In the genomic region with DNA sequence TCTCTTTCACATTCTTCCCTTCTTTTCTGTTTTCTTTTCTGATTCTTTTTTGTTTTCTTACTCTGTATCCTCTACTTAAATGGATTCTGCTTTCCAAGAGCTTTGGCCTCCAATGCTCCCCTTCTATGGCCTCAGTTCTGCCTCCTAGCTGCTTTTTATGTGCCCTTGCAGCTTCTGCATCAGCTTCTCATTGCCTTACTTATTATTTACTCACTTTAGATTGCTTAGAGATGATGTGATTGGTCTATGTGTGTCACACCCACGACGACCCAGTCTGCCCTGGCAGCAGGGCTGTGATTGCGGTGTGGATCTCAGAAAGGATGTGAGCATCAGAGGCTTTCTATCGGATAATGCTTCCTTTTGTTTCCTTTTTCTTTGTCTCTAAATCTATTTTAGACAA, we compare ENCODE assay signal across 1 cellular context.
TF ChIP-seq lines count a peak whose summit lies in the region.

No MANE protein-coding gene starts in this region.

TF ChIP-seq in K562, 482 proteins besides CTCF, POLR2A, EP300 and RAD21:
- TF ChIP-seq CREBBP (IDR thresholded peaks at IDR 0.05; ENCODE audit: low read depth, low read length) (no peak), CREB5 (CRISPR knock-in tag; IDR thresholded peaks at IDR 0.05) (no peak), ZNF184 (CRISPR knock-in tag; IDR thresholded peaks at IDR 0.05) (no peak), ZNF280A (IDR thresholded peaks at IDR 0.05; ENCODE audit: low read depth, partially characterized antibody) (no peak), ZFPM2 (CRISPR knock-in tag; IDR thresholded peaks at IDR 0.05) (no peak), CBX2 (IDR thresholded peaks at IDR 0.05; ENCODE audit: insufficient read depth, low read length, poor library complexity, severe bottlenecking) (no peak), PURB (CRISPR knock-in tag; IDR thresholded peaks at IDR 0.05; ENCODE audit: low read depth) (no peak), SMARCE1 (IDR thresholded peaks at IDR 0.05) (no peak), TCF3 (CRISPR knock-in tag; IDR thresholded peaks at IDR 0.05) (no peak), POU5F1 (IDR thresholded peaks at IDR 0.05; ENCODE audit: borderline replicate concordance, low read depth, low read length, partially characterized antibody) (no peak), HCFC1 (IDR thresholded peaks at IDR 0.05; ENCODE audit: low read depth, low read length) (no peak)
- TF ChIP-seq, protein P1, sequence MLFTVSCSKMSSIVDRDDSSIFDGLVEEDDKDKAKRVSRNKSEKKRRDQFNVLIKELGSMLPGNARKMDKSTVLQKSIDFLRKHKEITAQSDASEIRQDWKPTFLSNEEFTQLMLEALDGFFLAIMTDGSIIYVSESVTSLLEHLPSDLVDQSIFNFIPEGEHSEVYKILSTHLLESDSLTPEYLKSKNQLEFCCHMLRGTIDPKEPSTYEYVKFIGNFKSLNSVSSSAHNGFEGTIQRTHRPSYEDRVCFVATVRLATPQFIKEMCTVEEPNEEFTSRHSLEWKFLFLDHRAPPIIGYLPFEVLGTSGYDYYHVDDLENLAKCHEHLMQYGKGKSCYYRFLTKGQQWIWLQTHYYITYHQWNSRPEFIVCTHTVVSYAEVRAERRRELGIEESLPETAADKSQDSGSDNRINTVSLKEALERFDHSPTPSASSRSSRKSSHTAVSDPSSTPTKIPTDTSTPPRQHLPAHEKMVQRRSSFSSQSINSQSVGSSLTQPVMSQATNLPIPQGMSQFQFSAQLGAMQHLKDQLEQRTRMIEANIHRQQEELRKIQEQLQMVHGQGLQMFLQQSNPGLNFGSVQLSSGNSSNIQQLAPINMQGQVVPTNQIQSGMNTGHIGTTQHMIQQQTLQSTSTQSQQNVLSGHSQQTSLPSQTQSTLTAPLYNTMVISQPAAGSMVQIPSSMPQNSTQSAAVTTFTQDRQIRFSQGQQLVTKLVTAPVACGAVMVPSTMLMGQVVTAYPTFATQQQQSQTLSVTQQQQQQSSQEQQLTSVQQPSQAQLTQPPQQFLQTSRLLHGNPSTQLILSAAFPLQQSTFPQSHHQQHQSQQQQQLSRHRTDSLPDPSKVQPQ (CRISPR knock-in tag; IDR thresholded peaks at IDR 0.05; ENCODE audit: borderline replicate concordance), result no peak
- TF ChIP-seq, protein P2, sequence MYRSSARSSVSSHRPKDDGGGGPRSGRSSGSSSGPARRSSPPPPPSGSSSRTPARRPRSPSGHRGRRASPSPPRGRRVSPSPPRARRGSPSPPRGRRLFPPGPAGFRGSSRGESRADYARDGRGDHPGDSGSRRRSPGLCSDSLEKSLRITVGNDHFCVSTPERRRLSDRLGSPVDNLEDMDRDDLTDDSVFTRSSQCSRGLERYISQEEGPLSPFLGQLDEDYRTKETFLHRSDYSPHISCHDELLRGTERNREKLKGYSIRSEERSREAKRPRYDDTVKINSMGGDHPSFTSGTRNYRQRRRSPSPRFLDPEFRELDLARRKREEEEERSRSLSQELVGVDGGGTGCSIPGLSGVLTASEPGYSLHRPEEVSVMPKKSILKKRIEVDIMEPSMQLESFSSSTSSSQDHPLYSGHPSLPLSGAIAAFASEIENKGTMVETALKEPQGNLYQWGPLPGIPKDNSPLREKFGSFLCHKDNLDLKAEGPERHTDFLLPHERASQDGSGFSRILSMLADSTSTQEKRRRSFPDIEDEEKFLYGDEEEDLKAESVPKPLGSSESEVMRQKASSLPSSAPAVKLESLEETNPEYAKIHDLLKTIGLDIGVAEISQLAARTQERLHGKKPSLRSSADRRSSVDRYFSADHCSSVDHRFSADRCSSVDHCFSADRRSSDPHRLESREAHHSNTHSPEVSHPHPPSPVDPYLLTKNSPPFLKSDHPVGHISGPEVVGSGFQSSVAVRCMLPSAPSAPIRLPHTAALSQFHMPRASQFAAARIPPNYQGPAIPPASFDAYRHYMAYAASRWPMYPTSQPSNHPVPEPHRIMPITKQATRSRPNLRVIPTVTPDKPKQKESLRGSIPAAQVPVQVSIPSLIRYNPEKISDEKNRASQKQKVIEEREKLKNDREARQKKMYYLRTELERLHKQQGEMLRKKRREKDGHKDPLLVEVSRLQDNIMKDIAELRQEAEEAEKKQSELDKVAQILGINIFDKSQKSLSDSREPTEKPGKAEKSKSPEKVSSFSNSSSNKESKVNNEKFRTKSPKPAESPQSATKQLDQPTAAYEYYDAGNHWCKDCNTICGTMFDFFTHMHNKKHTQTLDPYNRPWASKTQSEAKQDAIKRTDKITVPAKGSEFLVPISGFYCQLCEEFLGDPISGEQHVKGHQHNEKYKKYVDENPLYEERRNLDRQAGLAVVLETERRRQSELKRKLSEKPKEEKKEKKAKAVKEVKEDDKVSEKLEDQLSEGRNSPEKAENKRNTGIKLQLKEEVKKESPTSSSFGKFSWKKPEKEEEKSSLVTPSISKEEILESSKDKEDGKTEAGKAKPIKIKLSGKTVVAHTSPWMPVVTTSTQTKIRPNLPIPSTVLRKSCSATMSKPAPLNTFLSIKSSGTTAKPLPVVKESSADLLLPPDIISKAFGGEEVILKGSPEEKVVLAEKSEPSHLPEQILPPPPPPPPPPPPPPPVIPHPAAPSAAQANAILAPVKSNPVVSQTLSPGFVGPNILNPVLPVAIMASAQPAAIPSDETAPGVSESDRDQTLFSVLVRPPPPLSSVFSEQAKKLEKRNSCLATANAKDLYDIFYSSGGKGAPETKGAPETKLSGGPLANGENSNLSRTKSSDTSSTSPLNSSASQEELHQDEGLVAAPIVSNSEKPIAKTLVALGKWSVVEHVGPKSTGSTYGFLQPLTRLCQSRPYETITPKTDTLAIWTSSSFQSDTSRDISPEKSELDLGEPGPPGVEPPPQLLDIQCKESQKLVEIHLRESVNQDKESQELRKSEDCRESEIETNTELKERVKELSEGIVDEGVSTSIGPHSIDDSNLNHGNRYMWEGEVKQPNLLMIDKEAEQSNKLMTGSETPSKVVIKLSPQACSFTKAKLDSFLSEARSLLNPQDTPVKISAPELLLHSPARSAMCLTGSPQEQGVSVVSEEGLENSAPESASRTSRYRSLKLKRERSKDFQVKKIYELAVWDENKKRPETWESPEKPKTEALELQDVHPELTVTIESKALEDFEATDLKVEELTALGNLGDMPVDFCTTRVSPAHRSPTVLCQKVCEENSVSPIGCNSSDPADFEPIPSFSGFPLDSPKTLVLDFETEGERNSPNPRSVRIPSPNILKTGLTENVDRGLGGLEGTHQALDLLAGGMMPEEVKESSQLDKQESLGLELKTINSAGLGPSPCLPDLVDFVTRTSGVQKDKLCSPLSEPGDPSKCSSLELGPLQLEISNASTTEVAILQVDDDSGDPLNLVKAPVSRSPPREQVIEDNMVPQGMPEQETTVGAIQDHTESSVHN (IDR thresholded peaks at IDR 0.05; ENCODE audit: borderline replicate concordance in 1 of 2, low read depth in 1 of 2), result no peak
